ENCODE assay signal across 15 cellular contexts in the genomic region with DNA sequence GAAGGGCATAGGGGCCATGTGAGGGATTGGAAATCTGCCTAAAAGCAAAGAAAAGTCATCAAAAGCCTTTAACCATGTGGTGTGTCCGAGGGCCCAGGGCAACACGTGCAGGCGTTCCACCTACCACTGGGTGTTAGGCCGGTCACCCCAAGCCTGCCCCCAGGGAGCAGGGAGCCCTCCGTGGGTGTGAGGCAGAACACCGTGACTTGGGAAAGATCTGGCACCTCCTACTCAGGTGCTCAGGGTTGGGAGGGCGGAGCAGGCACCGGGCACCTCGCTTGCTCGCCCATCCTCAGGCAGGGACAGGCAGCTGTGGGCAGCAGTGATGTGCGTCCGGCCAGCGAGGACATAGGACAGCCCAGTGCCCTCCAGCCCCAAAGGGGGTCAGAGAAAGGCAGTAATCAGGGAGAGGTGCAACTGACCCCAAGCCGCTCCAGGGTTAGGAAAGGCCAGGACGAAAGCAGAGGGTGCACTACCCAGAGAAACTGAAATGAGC.
"Had no signal": no experiment of that assay in that cellular context is flagged by ENCODE, and none has a peak within 500 bp of the region (broad histone marks: within the 10 kb centered on the region; RNA-seq: fewer than 3 reads in every experiment).

No MANE protein-coding gene starts in this region.

- H3K27ac ChIP-seq: neutrophil, sigmoid colon, upper lobe of right lung had no signal

- H3K27ac Mint-ChIP-seq: activated CD4-positive, alpha-beta T cell treated with anti-CD3 and anti-CD28 coated beads, Interleukin-2, amount 10 ng/mL, durations not matched to agents 24 days and 14 days; activated CD8-positive, alpha-beta T cell treated with anti-CD3 and anti-CD28 coated beads, Interleukin-2, amount 10 ng/mL, durations not matched to agents 7 days and 5 days; activated naive CD8-positive, alpha-beta T cell treated with anti-CD3 and anti-CD28 coated beads for 36 hours; naive thymus-derived CD8-positive, alpha-beta T cell; stimulated activated memory B cell treated with anti-CD40 and anti-IgM and Interleukin-4, amounts not matched to agents 10 μg/mL and 1 μg/mL and 100 μg/mL, for 72 hours had no signal

- DNase-seq: activated CD4-positive, alpha-beta T cell treated with anti-CD3 and anti-CD28 coated beads, Interleukin-2, amount 10 ng/mL, durations not matched to agents 24 days and 14 days; activated CD4-positive, CD25-positive, alpha-beta regulatory T cell; activated CD8-positive, alpha-beta T cell treated with anti-CD3 and anti-CD28 coated beads, Interleukin-2, amount 10 ng/mL, durations not matched to agents 7 days and 5 days; activated naive CD4-positive, alpha-beta T cell; activated naive CD8-positive, alpha-beta T cell treated with anti-CD3 and anti-CD28 coated beads for 36 hours; amniotic stem cell; foreskin melanocyte; mesendoderm; sigmoid colon; stimulated activated CD4-positive, alpha-beta T cell treated with anti-CD3 and anti-CD28 coated beads, Interleukin-4, amount 100 ng/mL, for 24 hours; T1000; upper lobe of right lung had no signal

- H3K36me3 ChIP-seq: neutrophil, sigmoid colon, upper lobe of right lung had no signal

- H3K4me1 ChIP-seq: sigmoid colon, upper lobe of right lung had no signal

- H3K4me3 Mint-ChIP-seq: activated CD4-positive, alpha-beta T cell treated with anti-CD3 and anti-CD28 coated beads, Interleukin-2, amount 10 ng/mL, durations not matched to agents 24 days and 14 days; activated CD8-positive, alpha-beta T cell treated with anti-CD3 and anti-CD28 coated beads, Interleukin-2, amount 10 ng/mL, durations not matched to agents 7 days and 5 days; activated naive CD8-positive, alpha-beta T cell treated with anti-CD3 and anti-CD28 coated beads for 36 hours; naive thymus-derived CD8-positive, alpha-beta T cell; stimulated activated memory B cell treated with anti-CD40 and anti-IgM and Interleukin-4, amounts not matched to agents 10 μg/mL and 1 μg/mL and 100 μg/mL, for 72 hours had no signal

- ATAC-seq: activated CD8-positive, alpha-beta T cell treated with anti-CD3 and anti-CD28 coated beads, Interleukin-2, amount 10 ng/mL, durations not matched to agents 7 days and 5 days; naive thymus-derived CD8-positive, alpha-beta T cell; stimulated activated memory B cell treated with anti-CD40 and anti-IgM and Interleukin-4, amounts not matched to agents 10 μg/mL and 1 μg/mL and 100 μg/mL, for 72 hours; upper lobe of right lung had no signal

- H3K27me3 ChIP-seq: sigmoid colon, upper lobe of right lung had no signal

- H3K9me3 Mint-ChIP-seq: activated CD4-positive, alpha-beta T cell treated with anti-CD3 and anti-CD28 coated beads, Interleukin-2, amount 10 ng/mL, durations not matched to agents 24 days and 14 days; activated naive CD8-positive, alpha-beta T cell treated with anti-CD3 and anti-CD28 coated beads for 36 hours; stimulated activated memory B cell treated with anti-CD40 and anti-IgM and Interleukin-4, amounts not matched to agents 10 μg/mL and 1 μg/mL and 100 μg/mL, for 72 hours had no signal

- H3K4me3 ChIP-seq: sigmoid colon, upper lobe of right lung had no signal

- H3K9me3 ChIP-seq: neutrophil, sigmoid colon, upper lobe of right lung had no signal

- H3K36me3 Mint-ChIP-seq: activated naive CD8-positive, alpha-beta T cell treated with anti-CD3 and anti-CD28 coated beads for 36 hours; naive thymus-derived CD8-positive, alpha-beta T cell; stimulated activated memory B cell treated with anti-CD40 and anti-IgM and Interleukin-4, amounts not matched to agents 10 μg/mL and 1 μg/mL and 100 μg/mL, for 72 hours had no signal
